In genomic region chr7:47967123-47967522, GRCh38 we compare ENCODE assay signal across 18 cellular contexts.
"Had no signal": no experiment of that assay in that cellular context is flagged by ENCODE, and none has a peak within 500 bp of the region (broad histone marks: within the 10 kb centered on the region; RNA-seq: fewer than 3 reads in every experiment).

No MANE protein-coding gene starts in this region.

- H3K27me3 ChIP-seq: foreskin keratinocyte, SJCRH30, testis had no signal

- H3K9me3 ChIP-seq: SJCRH30, testis had no signal

- H3K27ac ChIP-seq: foreskin keratinocyte, parathyroid adenoma, SJCRH30, testis had no signal

- H3K9me3 Mint-ChIP-seq: activated naive CD4-positive, alpha-beta T cell treated with anti-CD3 and anti-CD28 coated beads for 36 hours; activated T-helper 2 cell treated with anti-CD3 and anti-CD28 coated beads, Interferon-gamma antibody, Interleukin-2, Interleukin-4, amounts not matched to agents 10 μg/mL and 5 μg/mL and 100 μg/mL, durations not matched to agents 14 hours and 24 hours and 36 hours; memory B cell; nephron progenitor cell; T-cell; type B pancreatic cell had no signal

- H3K27me3 Mint-ChIP-seq: memory B cell, T-cell, type B pancreatic cell had no signal

- H3K4me3 Mint-ChIP-seq: activated naive CD4-positive, alpha-beta T cell treated with anti-CD3 and anti-CD28 coated beads for 36 hours; memory B cell; nephron progenitor cell; T-cell; type B pancreatic cell had no signal

- ATAC-seq: foreskin keratinocyte, sciatic nerve, T-cell had no signal

- DNase-seq: activated CD4-positive, alpha-beta T cell treated with anti-CD3 and anti-CD28 coated beads for 1 hour; activated naive CD4-positive, alpha-beta T cell treated with anti-CD3 and anti-CD28 coated beads for 36 hours; dermis blood vessel endothelial cell; effector CD8-positive, alpha-beta T cell; foreskin keratinocyte; hippocampal formation; nephron progenitor cell; SJCRH30; small intestine; stimulated activated CD4-positive, alpha-beta T cell treated with anti-CD3 and anti-CD28 coated beads, Interleukin-2, amount 100 ng/mL, for 24 hours; stimulated activated naive CD4-positive, alpha-beta T cell; T-cell; testis had no signal

- H3K27ac Mint-ChIP-seq: activated naive CD4-positive, alpha-beta T cell treated with anti-CD3 and anti-CD28 coated beads for 36 hours; activated T-helper 2 cell treated with anti-CD3 and anti-CD28 coated beads, Interferon-gamma antibody, Interleukin-2, Interleukin-4, amounts not matched to agents 10 μg/mL and 5 μg/mL and 100 μg/mL, durations not matched to agents 14 hours and 24 hours and 36 hours; memory B cell; nephron progenitor cell; type B pancreatic cell had no signal

- H3K4me3 ChIP-seq: SJCRH30, testis had no signal

- H3K4me1 ChIP-seq: foreskin keratinocyte, parathyroid adenoma, SJCRH30, testis had no signal
